Comparison of ENCODE assay signal across 15 cellular contexts in the genomic region with DNA sequence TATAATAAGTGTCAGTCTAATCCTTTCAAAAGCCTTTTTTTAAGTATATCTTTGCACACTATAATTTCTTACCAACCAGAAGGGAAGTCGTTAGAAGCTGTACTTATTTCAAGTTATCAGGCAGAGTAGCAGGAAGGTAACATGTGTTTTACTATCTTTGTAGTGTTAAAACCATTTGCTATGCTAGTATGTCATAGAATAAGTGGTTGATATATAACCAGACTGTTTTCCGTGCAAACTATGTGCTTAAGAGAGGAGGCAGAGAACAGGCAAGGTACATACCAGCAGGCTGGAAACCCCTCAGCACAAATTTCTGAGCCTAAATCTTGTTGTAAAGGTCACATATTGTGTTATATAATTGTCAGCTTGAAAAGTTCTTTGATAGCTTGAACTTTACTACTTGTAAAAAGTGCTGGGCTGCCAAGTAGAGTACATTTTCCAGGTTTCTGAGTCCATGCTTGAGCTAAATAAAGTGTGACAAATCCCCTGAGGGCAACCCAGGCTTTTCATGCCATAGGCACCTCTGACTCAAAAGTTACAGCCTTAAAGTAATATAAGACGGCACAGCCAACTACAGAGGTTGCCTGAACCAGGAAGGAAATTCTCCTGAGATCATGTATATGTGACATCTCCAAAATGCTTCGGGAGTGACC.
DNase-seq lines count a peak whose midpoint lies in the region; TF ChIP-seq lines count a peak whose summit lies in the region.
"Had no signal": no experiment of that assay in that cellular context is flagged by ENCODE, and none has a peak within 500 bp of the region (broad histone marks: within the 10 kb centered on the region; RNA-seq: fewer than 3 reads in every experiment).

No MANE protein-coding gene starts in this region.

- H3K4me1 ChIP-seq in neural progenitor cell (no peaks in the 10 kb centered on the region), prostate gland (replicated peaks) (no peaks in the 10 kb centered on the region)
- H3K4me1 ChIP-seq: SJSA1 had no signal

- TF ChIP-seq CTCF in neural progenitor cell (IDR thresholded peaks at IDR 0.05) (no peak), prostate gland (IDR thresholded peaks at IDR 0.05) (no peak)

- H3K4me3 ChIP-seq in neural progenitor cell = no peak overlapping the region
- H3K4me3 ChIP-seq in prostate gland = no peak overlapping the region
- H3K4me3 ChIP-seq: SJSA1 had no signal

- H3K9ac ChIP-seq in neural progenitor cell = no peak overlapping the region

- no peaks in the 10 kb centered on the region for H3K4me1 Mint-ChIP-seq in neural progenitor cell

- no peak for TF ChIP-seq POLR2A in prostate gland (IDR thresholded peaks at IDR 0.05)

- H3K9me3 ChIP-seq in neural progenitor cell (ENCODE audit: low read depth) = no peaks in the 10 kb centered on the region
- no peaks in the 10 kb centered on the region for H3K9me3 ChIP-seq in prostate gland
- H3K9me3 ChIP-seq: SJSA1 had no signal

- no peak overlapping the region for H3K27ac Mint-ChIP-seq in neural progenitor cell

- 62% methylated on average over 4 of the region's 4 CpGs for WGBS in prostate gland

- H3F3A ChIP-seq in neural progenitor cell (ENCODE audit: low read depth) = no peaks in the 10 kb centered on the region

- H3K4me2 ChIP-seq in neural progenitor cell = no peak overlapping the region

- no peaks in the 10 kb centered on the region for H3K36me3 Mint-ChIP-seq in neural progenitor cell

- no peaks in the 10 kb centered on the region for H3K9me3 Mint-ChIP-seq in neural progenitor cell

- no peaks in the 10 kb centered on the region for H3K27me3 Mint-ChIP-seq in neural progenitor cell (ENCODE audit: insufficient read depth, low read depth)

- no peak overlapping the region for H3K4me3 Mint-ChIP-seq in neural progenitor cell

- H3K27ac ChIP-seq in neural progenitor cell (no peak overlapping the region), prostate gland (no peak overlapping the region)
- H3K27ac ChIP-seq: SJSA1 had no signal

- H2AFZ ChIP-seq in neural progenitor cell (replicated peaks) = peak overlapping the region; percentile 18

- H3K36me3 ChIP-seq in neural progenitor cell (no peaks in the 10 kb centered on the region), prostate gland (no peaks in the 10 kb centered on the region)
- H3K36me3 ChIP-seq: SJSA1 had no signal

- H4K20me1 ChIP-seq in neural progenitor cell (ENCODE audit: low read depth) = no peaks in the 10 kb centered on the region

- no peaks in the 10 kb centered on the region for H3K27me3 ChIP-seq in neural progenitor cell
- H3K27me3 ChIP-seq in prostate gland (replicated peaks; ENCODE audit: insufficient read depth) = no peaks in the 10 kb centered on the region
- H3K27me3 ChIP-seq: SJSA1 had no signal

- intact Hi-C loops in prostate gland (cut with DNase I) = no loop called here

- DNase-seq in ELR (ENCODE audit: low read depth) (peak; percentile 86), NCI-H69 (lab: John Stamatoyannopoulos, UW) (peak; percentile 38), dedifferentiated amniotic fluid mesenchymal stem cell (ENCODE audit: extremely low spot score) (peak; percentile 50), neural progenitor cell (ENCODE audit: low spot score) (no peak), NCI-H2171 (lab: John Stamatoyannopoulos, UW) (no peak), prostate gland (ENCODE audit: low spot score) (no peak), NCI-H2029 (lab: John Stamatoyannopoulos, UW) (no peak)
- no peak for DNase-seq in activated naive CD4-positive, alpha-beta T cell treated with Interleukin-2 at 50 U/mL for 16 hours
- DNase-seq: amygdala, DND-41, KBM-7, left colon, NCI-H1048, NCI-H526 treated with DMSO at 0.1 percent for 48 hours had no signal

- no peaks in the 10 kb centered on the region for H3K79me2 ChIP-seq in neural progenitor cell (ENCODE audit: low read depth)

Comparison
In these comparisons a context has a peak if more than half of its experiments do, and no peak if none do; other contexts are left out.
1. DNase-seq: peak in ELR (single experiment), NCI-H69 (single experiment) and dedifferentiated amniotic fluid mesenchymal stem cell (single experiment); none in neural progenitor cell (single experiment), NCI-H2171 (single experiment), prostate gland (single experiment), NCI-H2029 (single experiment) and activated naive CD4-positive, alpha-beta T cell treated with Interleukin-2 at 50 U/mL for 16 hours (single experiment).